ENCODE assay signal across 1 cellular context in genomic region chr6:41517473-41517872, GRCh38.
TF ChIP-seq lines count a peak whose summit lies in the region.

No MANE protein-coding gene starts in this region.

TF ChIP-seq in SK-N-SH, 30 proteins besides CTCF, POLR2A, EP300 and RAD21 (continued from another document):
- TF ChIP-seq JUND (IDR thresholded peaks at IDR 0.05) = no peak
